8 cellular contexts compared by ENCODE assay signal in genomic region chr2:161244387-161245236, GRCh38.
A peak's percentile ranks its signal among the peaks of the same experiment; 100 is the strongest.
DNase-seq lines count a peak whose midpoint lies in the region; ATAC-seq and TF ChIP-seq lines count a peak whose summit lies in the region.
"Not testable (repeated sequence)": the region's sequence is repeated elsewhere in the genome, so short reads cannot be mapped to it uniquely, and the experiment has no call there.

No MANE protein-coding gene starts in this region.

- H3K36me3 ChIP-seq in mammary epithelial cell (ENCODE audit: insufficient read depth, low read length) = not testable (repeated sequence)

- ATAC-seq in GM19438 (IDR thresholded peaks at IDR 0.05; ENCODE audit: low read depth, unreplicated experiment) = peak; percentile 77
- ATAC-seq in HG03066 (IDR thresholded peaks at IDR 0.05; ENCODE audit: low read depth, unreplicated experiment) = peak; percentile 81

- not testable (repeated sequence) for H3K9me3 ChIP-seq in mammary epithelial cell (replicated peaks; ENCODE audit: insufficient read depth, low read length)

- peak overlapping the region; percentile 59 to 73 (median 63) for H3K4me3 ChIP-seq in mammary epithelial cell (replicated peaks in 1 of 3; ENCODE audit: insufficient read depth in 1 of 3, low read depth in 2 of 3, low read length in 3 of 3)

- H3K79me2 ChIP-seq in mammary epithelial cell (ENCODE audit: insufficient read depth, low read length) = peaks cover 20% of the 10 kb centered on the region

- CTCF ChIA-PET in mammary epithelial cell (lab: Charles Lee; ENCODE audit: low non-redundant PET) = not testable (repeated sequence)

- H3K27me3 ChIP-seq in mammary epithelial cell (ENCODE audit: insufficient read depth, low read length) = not testable (repeated sequence)

- dilution Hi-C loops in mammary epithelial cell (cut with HindIII; ENCODE audit: low sequenced_read_pairs) = not testable (repeated sequence)

- H3K4me2 ChIP-seq in mammary epithelial cell (ENCODE audit: insufficient read depth, low read depth, low read length) = peak overlapping the region; percentile 86

- 4% methylated on average over 18 of the region's 53 CpGs for WGBS in mammary epithelial cell (ENCODE audit: low coverage, missing lambda C conversion rate)

- H3K4me1 ChIP-seq in mammary epithelial cell (ENCODE audit: insufficient read depth, low read length) = not testable (repeated sequence)

- intact Hi-C loops in mammary epithelial cell (cut with micrococcal nuclease) = not testable (repeated sequence)

- peak overlapping the region; percentile 83 for H3K27ac ChIP-seq in mammary epithelial cell (ENCODE audit: insufficient read depth, low read depth, low read length)

- in situ Hi-C loops in mammary epithelial cell (cut with MboI; ENCODE audit: low sequenced_read_pairs in 2 of 2) = not testable (repeated sequence)

- DNase-seq in DMS153 (lab: John Stamatoyannopoulos, UW) = peak; percentile 64
- peak; percentile 62 for DNase-seq in NCI-H226
- peak; percentile 74 for DNase-seq in activated CD4-positive, alpha-beta T cell treated with anti-CD3 and anti-CD28 coated beads for 48 hours
- peak; percentile 72 for DNase-seq in mammary epithelial cell
- DNase-seq in left kidney (ENCODE audit: low read depth, low spot score) = peak; percentile 93
- DNase-seq in stimulated activated CD4-positive, alpha-beta T cell treated with anti-CD3 and anti-CD28 coated beads, Interleukin-2, amount 100 ng/mL, for 4 hours (ENCODE audit: low read depth) = peak; percentile 47

- H2AFZ ChIP-seq in mammary epithelial cell (ENCODE audit: low read depth, low read length) = peak overlapping the region; percentile 93

- not testable (repeated sequence) for BruUV-seq in mammary epithelial cell (replicated peaks; lab: Mats Ljungman, UMichigan)

- H3K9ac ChIP-seq in mammary epithelial cell (ENCODE audit: insufficient read depth, low read length) = peak overlapping the region; percentile 92

- H4K20me1 ChIP-seq in mammary epithelial cell (ENCODE audit: insufficient read depth, low read length) = not testable (repeated sequence)

- not testable (repeated sequence) for TF ChIP-seq CTCF in mammary epithelial cell (conservative IDR thresholded peaks at IDR 0.05 in 1 of 2, IDR thresholded peaks at IDR 0.05 in 1 of 2; ENCODE audit: extremely low read depth in 1 of 2, insufficient read depth in 1 of 2, low read depth in 1 of 2, low read length in 2 of 2)

Comparison
In these comparisons a context has a peak if more than half of its experiments do, and no peak if none do; other contexts are left out.
1. Peak in every context shown above with its lines: DNase-seq, ATAC-seq, H3K4me3 ChIP-seq and H3K27ac ChIP-seq.